8 cellular contexts compared by ENCODE assay signal in the genomic region with DNA sequence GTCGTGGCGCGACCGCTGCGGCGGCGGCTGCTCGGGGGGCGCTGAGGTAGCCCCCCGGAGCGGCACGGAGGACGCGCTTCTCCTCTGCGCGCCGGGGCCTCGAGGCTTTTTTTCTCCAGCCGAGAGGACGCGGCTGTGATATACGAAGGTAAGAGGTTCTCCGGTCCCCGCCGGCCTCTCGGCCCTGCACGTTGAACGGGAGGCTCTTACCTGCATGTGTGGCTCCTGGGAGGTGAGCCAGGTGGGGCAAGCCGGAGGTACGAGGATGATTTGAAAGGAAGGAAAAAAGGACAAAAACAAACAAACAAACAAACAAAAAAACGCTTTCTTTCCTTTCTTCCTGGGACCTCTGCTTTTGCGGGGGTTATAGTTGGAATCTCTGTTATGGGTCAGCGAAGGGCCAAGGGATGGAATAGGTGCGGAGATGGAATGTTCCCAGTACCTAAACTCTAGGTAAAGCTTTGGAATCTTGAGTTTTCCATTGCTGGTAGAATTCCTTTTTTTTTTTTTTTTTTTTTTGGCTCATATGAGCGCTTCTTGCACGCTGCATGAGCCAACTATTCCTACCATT. TPM values are rescaled to one million over a fixed set of nuclear protein-coding genes. Genes with fewer than 3 reads are reported as not detected.
A peak's percentile ranks its signal among the peaks of the same experiment; 100 is the strongest.
DNase-seq lines count a peak whose midpoint lies in the region; ATAC-seq lines count a peak whose summit lies in the region.

No MANE protein-coding gene starts in this region.

- H3K27me3 Mint-ChIP-seq in activated naive CD4-positive, alpha-beta T cell treated with anti-CD3 and anti-CD28 coated beads, Interleukin-2, amount 10 ng/mL, durations not matched to agents 7 days and 5 days = peaks cover 8% of the 10 kb centered on the region
- no peaks in the 10 kb centered on the region for H3K27me3 Mint-ChIP-seq in effector memory CD8-positive, alpha-beta T cell
- no peaks in the 10 kb centered on the region for H3K27me3 Mint-ChIP-seq in natural killer cell treated with Interleukin-12 subunit alpha and Interleukin-12 subunit beta and Interleukin-15 and Interleukin-18, amount 100 ng/mL, for 72 hours

- no peaks in the 10 kb centered on the region for H3K36me3 ChIP-seq in SJCRH30

- H3K4me3 ChIP-seq in SJCRH30 = peak overlapping the region; percentile 69

- peak overlapping the region; percentile 65 for H3K27ac ChIP-seq in SJCRH30

- H3K36me3 Mint-ChIP-seq in activated naive CD4-positive, alpha-beta T cell treated with anti-CD3 and anti-CD28 coated beads, Interleukin-2, amount 10 ng/mL, durations not matched to agents 7 days and 5 days = peaks cover 4% of the 10 kb centered on the region
- H3K36me3 Mint-ChIP-seq in effector memory CD8-positive, alpha-beta T cell (ENCODE audit: insufficient read depth) = peaks cover 15% of the 10 kb centered on the region
- H3K36me3 Mint-ChIP-seq in natural killer cell treated with Interleukin-12 subunit alpha and Interleukin-12 subunit beta and Interleukin-15 and Interleukin-18, amount 100 ng/mL, for 72 hours = no peaks in the 10 kb centered on the region

- no peak for DNase-seq in activated naive CD4-positive, alpha-beta T cell treated with anti-CD3 and anti-CD28 coated beads, Interleukin-2, amount 10 ng/mL, durations not matched to agents 7 days and 5 days
- DNase-seq in activated naive CD4-positive, alpha-beta T cell treated with anti-CD3 and anti-CD28 coated beads, Interleukin-2, amount 50 U/mL, for 16 hours = no peak
- DNase-seq in SJCRH30 (no peak), GOT3 (lab: John Stamatoyannopoulos, UW) (no peak)
- DNase-seq in effector memory CD8-positive, alpha-beta T cell = no peak
- no peak for DNase-seq in natural killer cell treated with Interleukin-12 subunit alpha and Interleukin-12 subunit beta and Interleukin-15 and Interleukin-18, amount 100 ng/mL, for 72 hours (ENCODE audit: low spot score)
- DNase-seq in NK-92 treated with Interleukin-12 subunit alpha and Interleukin-12 subunit beta, amount 100 ng/mL, for 24 hours (lab: John Stamatoyannopoulos, UW) = no peak

- peak overlapping the region; percentile 87 for H3K27ac Mint-ChIP-seq in activated naive CD4-positive, alpha-beta T cell treated with anti-CD3 and anti-CD28 coated beads, Interleukin-2, amount 10 ng/mL, durations not matched to agents 7 days and 5 days
- H3K27ac Mint-ChIP-seq in effector memory CD8-positive, alpha-beta T cell = peak overlapping the region; percentile 85 to 96
- H3K27ac Mint-ChIP-seq in natural killer cell treated with Interleukin-12 subunit alpha and Interleukin-12 subunit beta and Interleukin-15 and Interleukin-18, amount 100 ng/mL, for 72 hours = peak overlapping the region; percentile 16 to 48

- peak overlapping the region; percentile 72 for H3K4me3 Mint-ChIP-seq in activated naive CD4-positive, alpha-beta T cell treated with anti-CD3 and anti-CD28 coated beads, Interleukin-2, amount 10 ng/mL, durations not matched to agents 7 days and 5 days
- peak overlapping the region; percentile 92 to 94 for H3K4me3 Mint-ChIP-seq in effector memory CD8-positive, alpha-beta T cell
- H3K4me3 Mint-ChIP-seq in natural killer cell treated with Interleukin-12 subunit alpha and Interleukin-12 subunit beta and Interleukin-15 and Interleukin-18, amount 100 ng/mL, for 72 hours = peak overlapping the region; percentile 83

- CTCF ChIA-PET in activated naive CD4-positive, alpha-beta T cell treated with anti-CD3 and anti-CD28 coated beads, Interleukin-2, amount 10 ng/mL, durations not matched to agents 7 days and 5 days (lab: Charles Lee) = interaction anchor here (1.8 to 7.6 kb wide), 2 partner anchors 415 kb away, joined by 6 to 58 read pairs; no protein-coding TSS in a partner anchor

- peaks cover 42% of the 10 kb centered on the region for H3K4me1 Mint-ChIP-seq in activated naive CD4-positive, alpha-beta T cell treated with anti-CD3 and anti-CD28 coated beads, Interleukin-2, amount 10 ng/mL, durations not matched to agents 7 days and 5 days
- peaks cover 26 to 49% of the 10 kb centered on the region in 2 donors for H3K4me1 Mint-ChIP-seq in effector memory CD8-positive, alpha-beta T cell (ENCODE audit: low read depth in 2 of 2)
- H3K4me1 Mint-ChIP-seq in natural killer cell treated with Interleukin-12 subunit alpha and Interleukin-12 subunit beta and Interleukin-15 and Interleukin-18, amount 100 ng/mL, for 72 hours (ENCODE audit: low read depth in 2 of 2) = peaks cover 26 to 44% of the 10 kb centered on the region in 2 donors

- peak; percentile 11 for ATAC-seq in HG03025 (IDR thresholded peaks at IDR 0.05; ENCODE audit: low FRiP score, unreplicated experiment)
- ATAC-seq in effector memory CD8-positive, alpha-beta T cell (replicated peaks) = peak; percentile 11
- ATAC-seq in natural killer cell treated with Interleukin-12 subunit alpha and Interleukin-12 subunit beta and Interleukin-15 and Interleukin-18, amount 100 ng/mL, for 72 hours = no peak

- H3K9me3 Mint-ChIP-seq in activated naive CD4-positive, alpha-beta T cell treated with anti-CD3 and anti-CD28 coated beads, Interleukin-2, amount 10 ng/mL, durations not matched to agents 7 days and 5 days = no peaks in the 10 kb centered on the region
- no peaks in the 10 kb centered on the region for H3K9me3 Mint-ChIP-seq in effector memory CD8-positive, alpha-beta T cell
- H3K9me3 Mint-ChIP-seq in natural killer cell treated with Interleukin-12 subunit alpha and Interleukin-12 subunit beta and Interleukin-15 and Interleukin-18, amount 100 ng/mL, for 72 hours = no peaks in the 10 kb centered on the region

- no peaks in the 10 kb centered on the region for H3K9me3 ChIP-seq in SJCRH30 (replicated peaks)

- no peaks in the 10 kb centered on the region for H3K27me3 ChIP-seq in SJCRH30

- H3K4me1 ChIP-seq in SJCRH30 = no peaks in the 10 kb centered on the region

RNA-seq across cellular contexts. Expression of a gene that starts 0.6 kb away (rescaled TPM):
- total RNA-seq in SJCRH30 (2014; rRNA removed; shearing (Covaris generic)) = 30.8 and 33.6 TPM in 2 replicates
- total RNA-seq in natural killer cell treated with Interleukin-12 subunit alpha and Interleukin-12 subunit beta and Interleukin-15 and Interleukin-18, amount 100 ng/mL, for 72 hours = 10 to 100 TPM; 56.5 to 80.8 TPM

Comparison
In these comparisons a context has a peak if more than half of its experiments do, and no peak if none do; other contexts are left out.
1. H3K27ac Mint-ChIP-seq: peak in every context shown above with its lines; median percentile 90 in effector memory CD8-positive, alpha-beta T cell; 87 in activated naive CD4-positive, alpha-beta T cell treated with anti-CD3 and anti-CD28 coated beads, Interleukin-2, amount 10 ng/mL, durations not matched to agents 7 days and 5 days; 32 in natural killer cell treated with Interleukin-12 subunit alpha and Interleukin-12 subunit beta and Interleukin-15 and Interleukin-18, amount 100 ng/mL, for 72 hours.
2. ATAC-seq: peak in HG03025 (single experiment) and effector memory CD8-positive, alpha-beta T cell (single experiment); none in natural killer cell treated with Interleukin-12 subunit alpha and Interleukin-12 subunit beta and Interleukin-15 and Interleukin-18, amount 100 ng/mL, for 72 hours (0 of 2).
3. Peak in every context shown above with its lines, with median percentiles within 50 percentile points of each other: H3K4me3 Mint-ChIP-seq.